ENCODE assay signal across 8 cellular contexts in genomic region chr12:26831959-26832816, GRCh38. TPM values are rescaled to one million over a fixed set of nuclear protein-coding genes. Genes with fewer than 3 reads are reported as not detected.
A peak's percentile ranks its signal among the peaks of the same experiment; 100 is the strongest.
DNase-seq lines count a peak whose midpoint lies in the region; ATAC-seq and TF ChIP-seq lines count a peak whose summit lies in the region.

No MANE protein-coding gene starts in this region.

- no peaks in the 10 kb centered on the region for H3K27me3 ChIP-seq in mesenchymal stem cell (ENCODE audit: control insufficient read depth in 1 of 2, insufficient read depth in 1 of 2, low read length in 2 of 2)

- peaks cover 5% of the 10 kb centered on the region for H3K36me3 Mint-ChIP-seq in activated CD4-positive, alpha-beta memory T cell treated with anti-CD3 and anti-CD28 coated beads, Interleukin-2, amount 10 ng/mL, durations not matched to agents 7 days and 5 days (ENCODE audit: low read depth)

- peak overlapping the region; percentile 99 for H3K9ac ChIP-seq in mesenchymal stem cell (ENCODE audit: low read length)

- H3K4me3 Mint-ChIP-seq in activated CD4-positive, alpha-beta memory T cell treated with anti-CD3 and anti-CD28 coated beads, Interleukin-2, amount 10 ng/mL, durations not matched to agents 7 days and 5 days, result peak overlapping the region; percentile 92

- peak; percentile 39 for ATAC-seq in GM18868 (IDR thresholded peaks at IDR 0.05; ENCODE audit: unreplicated experiment)
- ATAC-seq in HG03095 (IDR thresholded peaks at IDR 0.05; ENCODE audit: unreplicated experiment), result peak; percentile 39

- peak overlapping the region; percentile 47 for H4K91ac ChIP-seq in mesenchymal stem cell (ENCODE audit: low read length)

- H3K27ac Mint-ChIP-seq in activated CD4-positive, alpha-beta memory T cell treated with anti-CD3 and anti-CD28 coated beads, Interleukin-2, amount 10 ng/mL, durations not matched to agents 7 days and 5 days, result peak overlapping the region; percentile 94

- CTCF ChIA-PET in activated CD4-positive, alpha-beta memory T cell treated with anti-CD3 and anti-CD28 coated beads, Interleukin-2, amount 10 ng/mL, durations not matched to agents 7 days and 5 days (lab: Charles Lee), result interaction anchor here (0.5 to 3.3 kb wide), 17 partner anchors 10 to 832 kb away, joined by 3 to 21 read pairs (median 3); partner anchors contain the start of gene TM7SF3

- no peaks in the 10 kb centered on the region for H3K36me3 ChIP-seq in mesenchymal stem cell (ENCODE audit: control insufficient read depth in 1 of 2, insufficient read depth in 2 of 2, low read depth in 1 of 2, low read length in 2 of 2)

- H3K14ac ChIP-seq in mesenchymal stem cell (ENCODE audit: low read length in 2 of 2), result peak overlapping the region in 1 of 2 experiments; percentile 73

- peak overlapping the region; percentile 97 for H3K4me3 ChIP-seq in AG09309 (ENCODE audit: control insufficient read depth, low read depth, low read length)
- H3K4me3 ChIP-seq in mesenchymal stem cell (ENCODE audit: insufficient read depth in 1 of 2, low read depth in 1 of 2, low read length in 2 of 2), result peak overlapping the region; percentile 89 to 91

- peak overlapping the region; percentile 15 to 96 for H3K4ac ChIP-seq in mesenchymal stem cell (ENCODE audit: low read depth in 1 of 2, low read length in 2 of 2)

- H2BK120ac ChIP-seq in mesenchymal stem cell (ENCODE audit: low read depth, low read length), result peak overlapping the region; percentile 22

- H4K8ac ChIP-seq in mesenchymal stem cell (ENCODE audit: low read length), result peak overlapping the region; percentile 52

- peak overlapping the region; percentile 88 for H2AFZ ChIP-seq in mesenchymal stem cell (ENCODE audit: low read depth, low read length)

- H3K18ac ChIP-seq in mesenchymal stem cell (ENCODE audit: low read depth in 1 of 2, low read length in 2 of 2), result peak overlapping the region; percentile 83 to 100

- peaks cover 41% of the 10 kb centered on the region for H3K4me1 Mint-ChIP-seq in activated CD4-positive, alpha-beta memory T cell treated with anti-CD3 and anti-CD28 coated beads, Interleukin-2, amount 10 ng/mL, durations not matched to agents 7 days and 5 days

- peaks cover 5% of the 10 kb centered on the region for H3K4me1 ChIP-seq in mesenchymal stem cell (ENCODE audit: control insufficient read depth, insufficient read depth, low read depth, low read length)

- peak overlapping the region in 1 of 2 experiments; percentile 100 for H3K23ac ChIP-seq in mesenchymal stem cell (ENCODE audit: low read length in 2 of 2)

- TF ChIP-seq CTCF in AG09309 (IDR thresholded peaks at IDR 0.05; ENCODE audit: control insufficient read depth, insufficient read depth, low read depth, low read length, missing control alignments), result no peak

- POLR2A ChIA-PET in activated CD4-positive, alpha-beta memory T cell treated with anti-CD3 and anti-CD28 coated beads, Interleukin-2, amount 10 ng/mL, durations not matched to agents 7 days and 5 days (lab: Charles Lee), result interaction anchor here (0.6 to 3.8 kb wide), 24 partner anchors 9 to 500 kb away, joined by 3 to 24 read pairs (median 5); partner anchors contain the start of genes BMAL2, INTS13, MED21 and STK38L

- H2AK5ac ChIP-seq in mesenchymal stem cell (ENCODE audit: low read length, severe bottlenecking), result no peak overlapping the region

- H3K9me3 Mint-ChIP-seq in activated CD4-positive, alpha-beta memory T cell treated with anti-CD3 and anti-CD28 coated beads, Interleukin-2, amount 10 ng/mL, durations not matched to agents 7 days and 5 days, result no peaks in the 10 kb centered on the region

- WGBS in mesenchymal stem cell, result under 1% methylated on average over 43 of the region's 54 CpGs

- peaks cover 18% of the 10 kb centered on the region for H3K79me1 ChIP-seq in mesenchymal stem cell (replicated peaks; ENCODE audit: low read length, poor library complexity, severe bottlenecking)

- H3K27me3 Mint-ChIP-seq in activated CD4-positive, alpha-beta memory T cell treated with anti-CD3 and anti-CD28 coated beads, Interleukin-2, amount 10 ng/mL, durations not matched to agents 7 days and 5 days, result no peaks in the 10 kb centered on the region

- H2BK12ac ChIP-seq in mesenchymal stem cell (ENCODE audit: low read length in 2 of 2), result peak overlapping the region in 1 of 2 experiments; percentile 45

- H2BK5ac ChIP-seq in mesenchymal stem cell (ENCODE audit: low read depth, low read length, poor library complexity, severe bottlenecking), result peak overlapping the region; percentile 71

- peak overlapping the region; percentile 95 for H3K4me2 ChIP-seq in mesenchymal stem cell (ENCODE audit: low read length, poor library complexity, severe bottlenecking)

- H3K27ac ChIP-seq in mesenchymal stem cell (ENCODE audit: low read length, poor library complexity, severe bottlenecking), result peak overlapping the region; percentile 90

- H2BK15ac ChIP-seq in mesenchymal stem cell (ENCODE audit: low read depth, poor library complexity, severe bottlenecking), result peak overlapping the region; percentile 95

- DNase-seq in AG09309 (ENCODE audit: low read depth) (no peak), NCI-H748 (lab: John Stamatoyannopoulos, UW; ENCODE audit: unreplicated experiment) (peak; percentile 49), mesenchymal stem cell (peak; percentile 87)
- peak; percentile 74 for DNase-seq in activated CD4-positive, alpha-beta memory T cell treated with anti-CD3 and anti-CD28 coated beads, Interleukin-2, amount 10 ng/mL, durations not matched to agents 7 days and 5 days
- DNase-seq in effector CD8-positive, alpha-beta T cell (lab: John Stamatoyannopoulos, UW), result peak; percentile 33
- peak; percentile 17 for DNase-seq in stimulated activated CD8-positive, alpha-beta memory T cell treated with anti-CD3 and anti-CD28 coated beads, Interleukin-15, amount 100 ng/mL, for 24 hours (ENCODE audit: low read depth)

- no peaks in the 10 kb centered on the region for H3K9me3 ChIP-seq in mesenchymal stem cell (ENCODE audit: control insufficient read depth, low read length)

RNA-seq across cellular contexts. Expression of gene ITPR2, which starts 0.8 kb away (rescaled TPM):
- total RNA-seq in activated CD4-positive, alpha-beta memory T cell treated with anti-CD3 and anti-CD28 coated beads, Interleukin-2, amount 10 ng/mL, durations not matched to agents 7 days and 5 days, result 10 to 100 TPM; 31.7 to 36.3 TPM
- 7.2 TPM for polyA plus RNA-seq in mesenchymal stem cell (2013, experiment 1 of 2)
- polyA plus RNA-seq in mesenchymal stem cell (2013, experiment 2 of 2), result 6.8 TPM
